ENCODE assay signal across 1 cellular context in the genomic region with DNA sequence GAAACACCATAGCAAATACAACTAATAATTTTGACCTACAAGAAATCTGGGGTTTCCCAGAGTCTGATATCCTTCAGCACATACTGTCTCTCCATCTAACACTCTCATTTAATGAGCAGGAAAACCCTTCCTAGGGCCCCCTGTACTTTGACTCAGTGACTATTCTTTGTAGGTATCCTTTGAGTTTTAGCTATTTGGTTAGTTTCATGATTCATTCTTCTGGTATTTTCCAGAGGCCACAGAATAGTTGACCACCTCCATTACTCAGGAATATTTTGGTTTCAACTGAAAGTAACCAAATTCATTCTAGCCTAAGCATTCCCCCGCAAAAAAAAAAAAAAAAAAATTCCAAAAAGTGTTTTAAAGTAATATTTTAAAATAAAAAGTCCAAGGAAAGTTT.
TF ChIP-seq lines count a peak whose summit lies in the region.

No MANE protein-coding gene starts in this region.

TF ChIP-seq in HepG2, 621 proteins besides CTCF, POLR2A, EP300 and RAD21:
- TF ChIP-seq CBX1 (IDR thresholded peaks at IDR 0.05; ENCODE audit: low read depth), result no peak
- TF ChIP-seq, protein P1, sequence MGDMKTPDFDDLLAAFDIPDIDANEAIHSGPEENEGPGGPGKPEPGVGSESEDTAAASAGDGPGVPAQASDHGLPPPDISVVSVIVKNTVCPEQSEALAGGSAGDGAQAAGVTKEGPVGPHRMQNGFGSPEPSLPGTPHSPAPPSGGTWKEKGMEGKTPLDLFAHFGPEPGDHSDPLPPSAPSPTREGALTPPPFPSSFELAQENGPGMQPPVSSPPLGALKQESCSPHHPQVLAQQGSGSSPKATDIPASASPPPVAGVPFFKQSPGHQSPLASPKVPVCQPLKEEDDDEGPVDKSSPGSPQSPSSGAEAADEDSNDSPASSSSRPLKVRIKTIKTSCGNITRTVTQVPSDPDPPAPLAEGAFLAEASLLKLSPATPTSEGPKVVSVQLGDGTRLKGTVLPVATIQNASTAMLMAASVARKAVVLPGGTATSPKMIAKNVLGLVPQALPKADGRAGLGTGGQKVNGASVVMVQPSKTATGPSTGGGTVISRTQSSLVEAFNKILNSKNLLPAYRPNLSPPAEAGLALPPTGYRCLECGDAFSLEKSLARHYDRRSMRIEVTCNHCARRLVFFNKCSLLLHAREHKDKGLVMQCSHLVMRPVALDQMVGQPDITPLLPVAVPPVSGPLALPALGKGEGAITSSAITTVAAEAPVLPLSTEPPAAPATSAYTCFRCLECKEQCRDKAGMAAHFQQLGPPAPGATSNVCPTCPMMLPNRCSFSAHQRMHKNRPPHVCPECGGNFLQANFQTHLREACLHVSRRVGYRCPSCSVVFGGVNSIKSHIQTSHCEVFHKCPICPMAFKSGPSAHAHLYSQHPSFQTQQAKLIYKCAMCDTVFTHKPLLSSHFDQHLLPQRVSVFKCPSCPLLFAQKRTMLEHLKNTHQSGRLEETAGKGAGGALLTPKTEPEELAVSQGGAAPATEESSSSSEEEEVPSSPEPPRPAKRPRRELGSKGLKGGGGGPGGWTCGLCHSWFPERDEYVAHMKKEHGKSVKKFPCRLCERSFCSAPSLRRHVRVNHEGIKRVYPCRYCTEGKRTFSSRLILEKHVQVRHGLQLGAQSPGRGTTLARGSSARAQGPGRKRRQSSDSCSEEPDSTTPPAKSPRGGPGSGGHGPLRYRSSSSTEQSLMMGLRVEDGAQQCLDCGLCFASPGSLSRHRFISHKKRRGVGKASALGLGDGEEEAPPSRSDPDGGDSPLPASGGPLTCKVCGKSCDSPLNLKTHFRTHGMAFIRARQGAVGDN (CRISPR knock-in tag; IDR thresholded peaks at IDR 0.05), result no peak
- TF ChIP-seq ZSCAN20 (CRISPR knock-in tag; IDR thresholded peaks at IDR 0.05; ENCODE audit: borderline replicate concordance), result no peak
